1 cellular context compared by ENCODE assay signal in the genomic region with DNA sequence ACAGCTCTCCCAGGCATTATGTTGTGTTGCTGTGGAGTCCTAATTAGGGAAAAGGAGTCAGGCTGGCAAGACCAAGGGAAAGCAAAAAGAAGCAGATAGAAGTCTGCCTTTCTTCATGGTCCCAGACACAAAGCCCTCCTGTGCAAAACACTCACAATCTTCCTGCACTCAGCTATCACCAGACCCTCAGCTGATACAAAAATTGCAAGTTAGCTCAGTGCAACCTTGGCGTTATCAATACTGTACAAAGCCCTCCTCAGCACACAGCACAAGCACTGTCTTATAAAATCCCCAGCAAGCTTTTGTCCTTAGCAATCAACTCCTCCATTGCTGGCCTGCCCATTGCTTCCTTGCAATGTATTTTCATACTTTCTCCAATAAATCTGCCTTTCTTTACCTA.
TF ChIP-seq lines count a peak whose summit lies in the region.

No MANE protein-coding gene starts in this region.

TF ChIP-seq in GM12878, 131 proteins besides CTCF, POLR2A, EP300 and RAD21:
- TF ChIP-seq EED (IDR thresholded peaks at IDR 0.05; ENCODE audit: low read depth) (no peak), TAF1 (IDR thresholded peaks at IDR 0.05; ENCODE audit: borderline replicate concordance, low read depth, low read length) (no peak), RCOR1 (conservative IDR thresholded peaks at IDR 0.05; ENCODE audit: low read depth, low read length) (no peak), POLR2AphosphoS5 (IDR thresholded peaks at IDR 0.05; ENCODE audit: low read length) (no peak), ZSCAN29 (IDR thresholded peaks at IDR 0.05) (no peak), EGR1 (IDR thresholded peaks at IDR 0.05; ENCODE audit: borderline replicate concordance in 1 of 2, low read depth in 2 of 2, low read length in 2 of 2) (no peak), RFX5 (IDR thresholded peaks at IDR 0.05; ENCODE audit: low read depth, low read length) (no peak), MXI1 (IDR thresholded peaks at IDR 0.05; ENCODE audit: low read depth, low read length) (no peak), POU2F2 (IDR thresholded peaks at IDR 0.05; ENCODE audit: borderline replicate concordance, low read depth, low read length) (no peak), GABPA (IDR thresholded peaks at IDR 0.05; ENCODE audit: low read depth) (no peak)
- TF ChIP-seq, protein P1, sequence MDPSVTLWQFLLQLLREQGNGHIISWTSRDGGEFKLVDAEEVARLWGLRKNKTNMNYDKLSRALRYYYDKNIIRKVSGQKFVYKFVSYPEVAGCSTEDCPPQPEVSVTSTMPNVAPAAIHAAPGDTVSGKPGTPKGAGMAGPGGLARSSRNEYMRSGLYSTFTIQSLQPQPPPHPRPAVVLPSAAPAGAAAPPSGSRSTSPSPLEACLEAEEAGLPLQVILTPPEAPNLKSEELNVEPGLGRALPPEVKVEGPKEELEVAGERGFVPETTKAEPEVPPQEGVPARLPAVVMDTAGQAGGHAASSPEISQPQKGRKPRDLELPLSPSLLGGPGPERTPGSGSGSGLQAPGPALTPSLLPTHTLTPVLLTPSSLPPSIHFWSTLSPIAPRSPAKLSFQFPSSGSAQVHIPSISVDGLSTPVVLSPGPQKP (IDR thresholded peaks at IDR 0.05; ENCODE audit: low read depth, low read length), result no peak
- TF ChIP-seq, protein P2, sequence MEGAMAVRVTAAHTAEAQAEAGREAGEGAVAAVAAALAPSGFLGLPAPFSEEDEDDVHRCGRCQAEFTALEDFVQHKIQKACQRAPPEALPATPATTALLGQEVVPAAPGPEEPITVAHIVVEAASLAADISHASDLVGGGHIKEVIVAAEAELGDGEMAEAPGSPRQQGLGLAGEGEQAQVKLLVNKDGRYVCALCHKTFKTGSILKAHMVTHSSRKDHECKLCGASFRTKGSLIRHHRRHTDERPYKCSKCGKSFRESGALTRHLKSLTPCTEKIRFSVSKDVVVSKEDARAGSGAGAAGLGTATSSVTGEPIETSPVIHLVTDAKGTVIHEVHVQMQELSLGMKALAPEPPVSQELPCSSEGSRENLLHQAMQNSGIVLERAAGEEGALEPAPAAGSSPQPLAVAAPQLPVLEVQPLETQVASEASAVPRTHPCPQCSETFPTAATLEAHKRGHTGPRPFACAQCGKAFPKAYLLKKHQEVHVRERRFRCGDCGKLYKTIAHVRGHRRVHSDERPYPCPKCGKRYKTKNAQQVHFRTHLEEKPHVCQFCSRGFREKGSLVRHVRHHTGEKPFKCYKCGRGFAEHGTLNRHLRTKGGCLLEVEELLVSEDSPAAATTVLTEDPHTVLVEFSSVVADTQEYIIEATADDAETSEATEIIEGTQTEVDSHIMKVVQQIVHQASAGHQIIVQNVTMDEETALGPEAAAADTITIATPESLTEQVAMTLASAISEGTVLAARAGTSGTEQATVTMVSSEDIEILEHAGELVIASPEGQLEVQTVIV (IDR thresholded peaks at IDR 0.05; ENCODE audit: borderline replicate concordance, partially characterized antibody), result no peak
- TF ChIP-seq, protein P3, sequence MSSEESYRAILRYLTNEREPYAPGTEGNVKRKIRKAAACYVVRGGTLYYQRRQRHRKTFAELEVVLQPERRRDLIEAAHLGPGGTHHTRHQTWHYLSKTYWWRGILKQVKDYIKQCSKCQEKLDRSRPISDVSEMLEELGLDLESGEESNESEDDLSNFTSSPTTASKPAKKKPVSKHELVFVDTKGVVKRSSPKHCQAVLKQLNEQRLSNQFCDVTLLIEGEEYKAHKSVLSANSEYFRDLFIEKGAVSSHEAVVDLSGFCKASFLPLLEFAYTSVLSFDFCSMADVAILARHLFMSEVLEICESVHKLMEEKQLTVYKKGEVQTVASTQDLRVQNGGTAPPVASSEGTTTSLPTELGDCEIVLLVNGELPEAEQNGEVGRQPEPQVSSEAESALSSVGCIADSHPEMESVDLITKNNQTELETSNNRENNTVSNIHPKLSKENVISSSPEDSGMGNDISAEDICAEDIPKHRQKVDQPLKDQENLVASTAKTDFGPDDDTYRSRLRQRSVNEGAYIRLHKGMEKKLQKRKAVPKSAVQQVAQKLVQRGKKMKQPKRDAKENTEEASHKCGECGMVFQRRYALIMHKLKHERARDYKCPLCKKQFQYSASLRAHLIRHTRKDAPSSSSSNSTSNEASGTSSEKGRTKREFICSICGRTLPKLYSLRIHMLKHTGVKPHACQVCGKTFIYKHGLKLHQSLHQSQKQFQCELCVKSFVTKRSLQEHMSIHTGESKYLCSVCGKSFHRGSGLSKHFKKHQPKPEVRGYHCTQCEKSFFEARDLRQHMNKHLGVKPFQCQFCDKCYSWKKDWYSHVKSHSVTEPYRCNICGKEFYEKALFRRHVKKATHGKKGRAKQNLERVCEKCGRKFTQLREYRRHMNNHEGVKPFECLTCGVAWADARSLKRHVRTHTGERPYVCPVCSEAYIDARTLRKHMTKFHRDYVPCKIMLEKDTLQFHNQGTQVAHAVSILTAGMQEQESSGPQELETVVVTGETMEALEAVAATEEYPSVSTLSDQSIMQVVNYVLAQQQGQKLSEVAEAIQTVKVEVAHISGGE (CRISPR knock-in tag; IDR thresholded peaks at IDR 0.05), result no peak
